ENCODE assay signal across 8 cellular contexts in the genomic region with DNA sequence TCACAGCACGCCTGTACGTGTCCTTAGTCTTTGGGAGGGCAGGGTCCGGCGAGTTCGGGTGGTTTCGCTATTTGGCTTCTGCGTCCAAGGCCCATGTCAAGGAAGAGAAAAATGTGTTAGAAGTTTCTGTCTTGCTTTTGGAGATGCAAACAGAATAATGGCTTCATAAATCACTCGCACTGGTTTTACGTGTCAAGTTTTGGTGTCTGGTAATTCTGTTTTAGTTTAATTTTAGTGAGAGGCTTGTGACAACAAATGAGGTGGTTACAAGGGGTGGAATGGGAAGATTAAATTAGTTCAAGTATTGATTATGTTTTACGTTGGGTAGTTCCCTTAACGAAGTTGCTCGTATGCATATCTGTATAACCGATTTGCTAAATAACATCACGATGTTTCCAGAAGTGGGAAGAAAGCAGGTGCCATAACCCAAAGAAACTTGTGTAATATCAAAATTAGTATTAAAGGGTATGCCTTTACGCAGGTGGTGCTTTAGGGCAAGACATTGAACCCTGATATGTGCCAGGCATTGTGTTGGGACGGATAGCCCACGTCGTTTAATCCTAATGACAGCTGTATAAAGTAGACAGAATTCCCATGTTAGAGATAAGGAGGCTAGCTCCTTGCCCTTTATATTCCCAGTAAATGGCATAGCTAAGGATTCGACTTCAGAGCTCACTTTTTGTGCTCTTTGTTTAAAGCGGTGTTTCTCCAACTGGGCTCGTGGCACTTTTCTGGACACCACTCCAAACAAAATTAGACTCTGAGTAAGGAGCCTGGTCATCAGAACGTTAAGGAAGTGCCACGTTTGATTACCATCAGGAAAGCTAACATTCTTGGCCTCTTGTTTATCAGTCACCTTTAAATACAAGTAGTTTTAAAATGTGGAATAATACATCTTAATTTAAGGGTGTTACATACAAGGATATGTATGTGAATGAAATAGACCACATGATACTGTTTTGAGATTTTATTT. TPM values are rescaled to one million over a fixed set of nuclear protein-coding genes. Genes with fewer than 3 reads are reported as not detected.
DNase-seq lines count a peak whose midpoint lies in the region; ATAC-seq and TF ChIP-seq lines count a peak whose summit lies in the region.

No MANE protein-coding gene starts in this region.

- peak overlapping the region; percentile 81 to 85 (median 84) for H3K27ac ChIP-seq in thyroid gland

- no peak for TF ChIP-seq CTCF in thyroid gland (IDR thresholded peaks at IDR 0.05)

- TF ChIP-seq POLR2A in thyroid gland (IDR thresholded peaks at IDR 0.05), result no peak

- H3K4me3 ChIP-seq in adipocyte (ENCODE audit: low read length) (peak overlapping the region; percentile 93), thyroid gland (replicated peaks in 1 of 3) (peak overlapping the region; percentile 11 to 77 (median 76))

- H3K9me3 ChIP-seq in adipocyte (ENCODE audit: control insufficient read depth, low read length) (no peaks in the 10 kb centered on the region), thyroid gland (no peaks in the 10 kb centered on the region)

- WGBS in thyroid gland, 2 donors, result 12 to 14% methylated on average over 23 of the region's 23 CpGs

- H3K4me1 ChIP-seq in adipocyte (ENCODE audit: control insufficient read depth, insufficient read depth, low read length) (peaks cover 38% of the 10 kb centered on the region), thyroid gland (peaks cover 7% of the 10 kb centered on the region in 2 donors)

- DNase-seq in DMS 273 treated with DMSO at 0.1 percent for 48 hours (lab: John Stamatoyannopoulos, UW), result peak; percentile 3
- DNase-seq in adipocyte (ENCODE audit: low read depth), result peak; percentile 29
- DNase-seq in kidney tubule cell (ENCODE audit: low spot score), result peak; percentile 31
- no peak for DNase-seq in thyroid gland
- DNase-seq in stimulated activated CD4-positive, alpha-beta T cell treated with anti-CD3 and anti-CD28 coated beads, Interleukin-4, amount 100 ng/mL, for 1 hour, result no peak
- DNase-seq in stimulated activated naive CD4-positive, alpha-beta T cell treated with Interleukin-2 at 50 U/mL for 16 hours (lab: John Stamatoyannopoulos, UW), result no peak
- DNase-seq in NCI-H510A (lab: John Stamatoyannopoulos, UW), result no peak

- intact Hi-C loops in thyroid gland (cut with DNase I), result no loop called here

- peak; percentile 1 for ATAC-seq in HG03039 (IDR thresholded peaks at IDR 0.05; ENCODE audit: unreplicated experiment)

- peaks cover 47% of the 10 kb centered on the region for H3K36me3 ChIP-seq in adipocyte (ENCODE audit: control insufficient read depth, insufficient read depth, low read length, severe bottlenecking)
- peaks cover 39 to 42% of the 10 kb centered on the region in 2 donors for H3K36me3 ChIP-seq in thyroid gland

- H3K9ac ChIP-seq in adipocyte (ENCODE audit: low read length), result peak overlapping the region; percentile 95

- H3K27me3 ChIP-seq in adipocyte (replicated peaks; ENCODE audit: control insufficient read depth, insufficient read depth, low read length), result no peaks in the 10 kb centered on the region
- H3K27me3 ChIP-seq in thyroid gland, result no peaks in the 10 kb centered on the region

RNA-seq across cellular contexts. Expression of a gene that starts 0.8 kb away (rescaled TPM):
- total RNA-seq in thyroid gland, result 1,000 to 10,000 TPM in 2 of 4 donors, 100 to 1,000 TPM in 2; 735 to 3,219 (median 917) TPM

RNA-seq across cellular contexts. Expression of a gene that starts 29.2 kb away (rescaled TPM):
- total RNA-seq in thyroid gland, result 1,000 to 10,000 TPM in 1 of 4 donors, 100 to 1,000 TPM in 1, 10 to 100 TPM in 2; 82.9 to 1,618 (median 118) TPM

Comparison
In these comparisons a context has a peak if more than half of its experiments do, and no peak if none do; other contexts are left out.
1. DNase-seq: peak in DMS 273 treated with DMSO at 0.1 percent for 48 hours (single experiment), adipocyte (single experiment) and kidney tubule cell (single experiment); none in thyroid gland (0 of 2), stimulated activated CD4-positive, alpha-beta T cell treated with anti-CD3 and anti-CD28 coated beads, Interleukin-4, amount 100 ng/mL, for 1 hour (single experiment), stimulated activated naive CD4-positive, alpha-beta T cell treated with Interleukin-2 at 50 U/mL for 16 hours (single experiment) and NCI-H510A (single experiment).